Comparison of ENCODE assay signal across 19 cellular contexts in genomic region chr11:33643167-33643817, GRCh38. TPM values are rescaled to one million over a fixed set of nuclear protein-coding genes. Genes with fewer than 3 reads are reported as not detected.
"Had no signal": no experiment of that assay in that cellular context is flagged by ENCODE, and none has a peak within 500 bp of the region (broad histone marks: within the 10 kb centered on the region; RNA-seq: fewer than 3 reads in every experiment).

No MANE protein-coding gene starts in this region.

- H3K4me1 Mint-ChIP-seq: naive thymus-derived CD4-positive, alpha-beta T cell; stimulated activated naive B cell treated with anti-CD40 and anti-IgM and Interleukin-4, amounts not matched to agents 10 μg/mL and 1 μg/mL and 100 μg/mL, for 72 hours had no signal

- H3K27me3 ChIP-seq: ovary, upper lobe of left lung had no signal

- ATAC-seq: left ventricle myocardium superior; naive thymus-derived CD4-positive, alpha-beta T cell; sciatic nerve; stimulated activated naive B cell treated with anti-CD40 and anti-IgM and Interleukin-4, amounts not matched to agents 10 μg/mL and 1 μg/mL and 100 μg/mL, for 72 hours had no signal

- H3K4me3 ChIP-seq: ovary, thoracic aorta, upper lobe of left lung had no signal

- H3K27ac ChIP-seq: ovary, thoracic aorta, upper lobe of left lung, VCaP had no signal

- H3K36me3 ChIP-seq: ovary, thoracic aorta, upper lobe of left lung had no signal

- H3K4me1 ChIP-seq: upper lobe of left lung had no signal

- H3K9me3 Mint-ChIP-seq: T-helper 1 cell treated with Interleukin-12 subunit alpha and Interleukin-12 subunit beta and Interleukin-4 antibody, amounts not matched to agents 30 μg/mL and 1 μg/mL, for 36 hours had no signal

- H3K36me3 Mint-ChIP-seq: activated naive CD8-positive, alpha-beta T cell; stimulated activated naive B cell treated with anti-CD40 and anti-IgM and Interleukin-4, amounts not matched to agents 10 μg/mL and 1 μg/mL and 100 μg/mL, for 72 hours had no signal

- H3K4me3 Mint-ChIP-seq: activated naive CD8-positive, alpha-beta T cell; naive thymus-derived CD4-positive, alpha-beta T cell; stimulated activated naive B cell treated with anti-CD40 and anti-IgM and Interleukin-4, amounts not matched to agents 10 μg/mL and 1 μg/mL and 100 μg/mL, for 72 hours; T-helper 1 cell treated with Interleukin-12 subunit alpha and Interleukin-12 subunit beta and Interleukin-4 antibody, amounts not matched to agents 30 μg/mL and 1 μg/mL, for 36 hours had no signal

- DNase-seq: activated CD4-positive, alpha-beta T cell treated with anti-CD3 and anti-CD28 coated beads, Interleukin-2, amount 50 U/mL, for 4 hours; activated gamma-delta T cell treated with Interleukin-2 at 50 U/mL for 16 hours; effector CD4-positive, alpha-beta T cell; foreskin fibroblast; kidney glomerular epithelial cell; left ventricle myocardium superior; mesenchymal stem cell; naive thymus-derived CD4-positive, alpha-beta T cell; ovary; stimulated activated CD4-positive, alpha-beta T cell treated with anti-CD3 and anti-CD28 coated beads, Interleukin-4, amount 100 ng/mL, for 24 hours; stimulated activated naive B cell treated with anti-CD40 and anti-IgM and Interleukin-4, amounts not matched to agents 10 μg/mL and 1 μg/mL and 100 μg/mL, for 72 hours; upper lobe of left lung had no signal

- H3K9me3 ChIP-seq: ovary, thoracic aorta had no signal

- H3K27ac Mint-ChIP-seq: activated naive CD8-positive, alpha-beta T cell; naive thymus-derived CD4-positive, alpha-beta T cell; stimulated activated naive B cell treated with anti-CD40 and anti-IgM and Interleukin-4, amounts not matched to agents 10 μg/mL and 1 μg/mL and 100 μg/mL, for 72 hours; T-helper 1 cell treated with Interleukin-12 subunit alpha and Interleukin-12 subunit beta and Interleukin-4 antibody, amounts not matched to agents 30 μg/mL and 1 μg/mL, for 36 hours had no signal

RNA-seq across cellular contexts. Expression of gene C11orf91, which starts 57.3 kb away (rescaled TPM):
- total RNA-seq: activated CD8-positive, alpha-beta memory T cell treated with anti-CD3 and anti-CD28 coated beads for 36 hours; cerebellum; left ventricle myocardium superior; naive thymus-derived CD4-positive, alpha-beta T cell; sciatic nerve; thoracic aorta had no signal
- polyA plus RNA-seq: naive thymus-derived CD4-positive, alpha-beta T cell; ovary had no signal
